21 cellular contexts compared by ENCODE assay signal in genomic region chr7:118626739-118627138, GRCh38.
DNase-seq lines count a peak whose midpoint lies in the region; ATAC-seq, FAIRE-seq and TF ChIP-seq lines count a peak whose summit lies in the region.
"Had no signal": no experiment of that assay in that cellular context is flagged by ENCODE, and none has a peak within 500 bp of the region (broad histone marks: within the 10 kb centered on the region; RNA-seq: fewer than 3 reads in every experiment).

No MANE protein-coding gene starts in this region.

- H2BK5ac ChIP-seq in H1 (ENCODE audit: low read depth, low read length) = no peak overlapping the region

- H2AFZ ChIP-seq in H1 (ENCODE audit: low read length) = 0 out of 2 replicates have a peak overlapping the region, but pooled peaks have one; percentile 53

- H4K8ac ChIP-seq in H1 (ENCODE audit: extremely low read depth, insufficient read depth, low read length) = no peak overlapping the region

- no peak overlapping the region for H4K5ac ChIP-seq in H1 (ENCODE audit: insufficient read length, low read depth, low read length)

- no peaks in the 10 kb centered on the region for H3K79me1 ChIP-seq in H1 (ENCODE audit: low read depth, low read length)

- H2BK12ac ChIP-seq in H1 (ENCODE audit: low read depth, low read length) = no peak overlapping the region

- 76% methylated on average over 4 of the region's 4 CpGs; no CpG with 5 or more reads in 1 of the 2 experiments for WGBS in H1 (ENCODE audit: extremely low coverage in 1 of 2, insufficient coverage in 1 of 2, insufficient read length in 1 of 2, insufficient replicate concordance in 2 of 2, low coverage in 1 of 2, low lambda C conversion rate in 2 of 2, missing lambda C conversion rate in 1 of 2), 2 experiments
- WGBS in body of pancreas, 2 donors = 61 to 90% methylated on average over 4 of the region's 4 CpGs

- intact Hi-C loops in body of pancreas (cut with DNase I) = no loop called here

- H2BK120ac ChIP-seq in H1 (replicated peaks; ENCODE audit: low read depth, low read length) = no peak overlapping the region

- H3K9ac ChIP-seq in H1 (replicated peaks in 1 of 4; ENCODE audit: extremely low read depth in 1 of 4, low read depth in 3 of 4, low read length in 3 of 4) = no peak overlapping the region

- TF ChIP-seq CTCF in H1 (IDR thresholded peaks at IDR 0.05; ENCODE audit: control extremely low read depth in 1 of 3, insufficient read depth in 1 of 3, low read depth in 1 of 3, low read length in 3 of 3) (no peak), body of pancreas (IDR thresholded peaks at IDR 0.05) (no peak)

- H4K20me1 ChIP-seq in H1 (replicated peaks in 1 of 2; ENCODE audit: control insufficient read depth in 1 of 2, insufficient read depth in 2 of 2, low read length in 2 of 2) = no peaks in the 10 kb centered on the region

- no peak for TF ChIP-seq POLR2A in H1 (IDR thresholded peaks at IDR 0.05; ENCODE audit: control extremely low read depth in 1 of 2, low read depth in 2 of 2, low read length in 2 of 2)
- no peak for TF ChIP-seq POLR2A in body of pancreas (IDR thresholded peaks at IDR 0.05)

- no peak overlapping the region for H2BK15ac ChIP-seq in H1 (ENCODE audit: low read length)

- H3K36me3 ChIP-seq in H1 (ENCODE audit: control insufficient read depth in 2 of 4, insufficient read depth in 4 of 4, low read length in 3 of 4) (no peaks in the 10 kb centered on the region), body of pancreas (replicated peaks in 1 of 2; ENCODE audit: insufficient read depth in 1 of 2, low read depth in 2 of 2) (no peaks in the 10 kb centered on the region)
- H3K36me3 ChIP-seq: Peyer's patch, SJCRH30 had no signal

- H3K18ac ChIP-seq in H1 (ENCODE audit: extremely low read depth, low read length) = no peak overlapping the region

- H3K9me3 ChIP-seq in H1 (ENCODE audit: insufficient read depth in 2 of 2, low read depth in 1 of 2, low read length in 1 of 2) = no peaks in the 10 kb centered on the region
- no peaks in the 10 kb centered on the region for H3K9me3 ChIP-seq in body of pancreas
- H3K9me3 ChIP-seq: Peyer's patch, SJCRH30 had no signal

- CTCF ChIA-PET in H1 (lab: Charles Lee; ENCODE audit: partially characterized antibody) = no interaction called here

- H3K4ac ChIP-seq in H1 (replicated peaks; ENCODE audit: insufficient read length, low read depth, low read length) = no peak overlapping the region

- no peak overlapping the region for H3K56ac ChIP-seq in H1 (replicated peaks; ENCODE audit: insufficient read length, low read depth, low read length)

- DNase-seq in NCI-H748 (lab: John Stamatoyannopoulos, UW; ENCODE audit: unreplicated experiment) = peak; percentile 9
- DNase-seq in NCI-H748 treated with DMSO at 0.1 percent for 48 hours (lab: John Stamatoyannopoulos, UW) = no peak
- peak; percentile 13 for DNase-seq in NAMALWA (ENCODE audit: low spot score)
- no peak for DNase-seq in H1 (ENCODE audit: low read depth in 1 of 2, low spot score in 2 of 2)
- DNase-seq in UCSD-AML1 (lab: John Stamatoyannopoulos, UW; ENCODE audit: unreplicated experiment) = no peak
- DNase-seq in body of pancreas = no peak
- DNase-seq in activated naive CD4-positive, alpha-beta T cell treated with Interleukin-2 at 50 U/mL for 16 hours = no peak
- DNase-seq: Calu3; CD8-positive, alpha-beta memory T cell; KBM-7; NCI-H1417; NCI-H1694 treated with DMSO at 0.1 percent for 48 hours; NCI-H2107; NCI-H446 treated with DMSO at 0.1 percent for 48 hours; NCI-H526 treated with DMSO at 0.1 percent for 48 hours; SJCRH30; T-helper 1 cell had no signal

- H3K27me3 ChIP-seq in H1 (replicated peaks in 1 of 4; ENCODE audit: control insufficient read depth in 3 of 4, extremely low read depth in 1 of 4, insufficient read depth in 3 of 4, low read length in 3 of 4) (no peaks in the 10 kb centered on the region), body of pancreas (no peaks in the 10 kb centered on the region)
- H3K27me3 ChIP-seq: Peyer's patch, SJCRH30 had no signal

- ATAC-seq in body of pancreas = no peak

- no peak overlapping the region for H3K23ac ChIP-seq in H1 (ENCODE audit: insufficient read length)

- H3K4me1 ChIP-seq in H1 (replicated peaks in 1 of 4; ENCODE audit: control insufficient read depth in 3 of 4, insufficient read depth in 4 of 4, low read length in 3 of 4) (peaks cover 0 to 5% (median 4%) of the 10 kb centered on the region in 4 experiments; a peak in 4 of 7 replicates), body of pancreas (no peaks in the 10 kb centered on the region)
- H3K4me1 ChIP-seq: Peyer's patch, SJCRH30 had no signal

- no peak overlapping the region for H4K91ac ChIP-seq in H1 (replicated peaks; ENCODE audit: insufficient read length, low read length)

- H3K14ac ChIP-seq in H1 (ENCODE audit: insufficient read length) = no peak overlapping the region

- H3K79me2 ChIP-seq in H1 (ENCODE audit: control insufficient read depth in 1 of 2, insufficient read depth in 2 of 2, low read length in 2 of 2) = no peaks in the 10 kb centered on the region

- FAIRE-seq in H1 (lab: Jason Lieb, UNC) = no peak
- FAIRE-seq: H54 had no signal

- H3K27ac ChIP-seq in H1 (ENCODE audit: low read depth, low read length) (no peak overlapping the region), body of pancreas (no peak overlapping the region)
- H3K27ac ChIP-seq: C4-2B, HL-60, Peyer's patch, SJCRH30 had no signal

- no peak overlapping the region for H2AK5ac ChIP-seq in H1 (ENCODE audit: low read depth, low read length)

- TF ChIP-seq EP300 in H1 (IDR thresholded peaks at IDR 0.05; ENCODE audit: borderline replicate concordance in 1 of 2, low read depth in 2 of 2, low read length in 2 of 2) = no peak

- no peak for TF ChIP-seq RAD21 in H1 (IDR thresholded peaks at IDR 0.05 in 1 of 2, conservative IDR thresholded peaks at IDR 0.05 in 1 of 2; ENCODE audit: low read depth in 2 of 2, low read length in 2 of 2)

- no peak overlapping the region for H3K4me2 ChIP-seq in H1 (ENCODE audit: insufficient read depth in 1 of 2, low read depth in 2 of 2, low read length in 2 of 2)

- no peaks in the 10 kb centered on the region for H3K23me2 ChIP-seq in H1 (ENCODE audit: low read depth, low read length)

- no peak overlapping the region for H2BK20ac ChIP-seq in H1 (ENCODE audit: low read length)

- H3K4me3 ChIP-seq in H1 (ENCODE audit: extremely low read depth in 1 of 4, insufficient read depth in 2 of 4, low read depth in 3 of 4, low read length in 4 of 4) (no peak overlapping the region), body of pancreas (no peak overlapping the region)
- H3K4me3 ChIP-seq: Peyer's patch, SJCRH30 had no signal

- POLR2A ChIA-PET in H1 (lab: Charles Lee; ENCODE audit: partially characterized antibody) = no interaction called here

TF ChIP-seq in H1, 55 proteins besides CTCF, POLR2A, EP300 and RAD21:
- TF ChIP-seq PHF8 (conservative IDR thresholded peaks at IDR 0.05; ENCODE audit: low read depth, low read length) (no peak), TAF1 (IDR thresholded peaks at IDR 0.05; ENCODE audit: low read depth, low read length) (no peak), CBX5 (IDR thresholded peaks at IDR 0.05; ENCODE audit: low read depth, low read length) (no peak), TCF12 (IDR thresholded peaks at IDR 0.05; ENCODE audit: low read depth, low read length) (no peak), RFX5 (IDR thresholded peaks at IDR 0.05; ENCODE audit: borderline replicate concordance, low read depth, low read length) (no peak), EZH2 (IDR thresholded peaks at IDR 0.05; ENCODE audit: low read depth, low read length, severe bottlenecking) (no peak), YY1 (IDR thresholded peaks at IDR 0.05; ENCODE audit: low read depth, low read length) (no peak), GTF2F1 (IDR thresholded peaks at IDR 0.05; ENCODE audit: borderline replicate concordance, low read depth, low read length) (no peak), CEBPB (IDR thresholded peaks at IDR 0.05; ENCODE audit: low read depth, low read length) (no peak)

Comparison
In these comparisons a context has a peak if more than half of its experiments do, and no peak if none do; other contexts are left out.
1. DNase-seq: peak in NCI-H748 (single experiment) and NAMALWA (single experiment); none in NCI-H748 treated with DMSO at 0.1 percent for 48 hours (single experiment), H1 (0 of 2), UCSD-AML1 (single experiment), body of pancreas (0 of 4) and activated naive CD4-positive, alpha-beta T cell treated with Interleukin-2 at 50 U/mL for 16 hours (single experiment).